Comparison of ENCODE assay signal across 8 cellular contexts in genomic region chr19:18995804-18996241, GRCh38. TPM values are rescaled to one million over a fixed set of nuclear protein-coding genes. Genes with fewer than 3 reads are reported as not detected.
DNase-seq lines count a peak whose midpoint lies in the region; FAIRE-seq and TF ChIP-seq lines count a peak whose summit lies in the region.

No MANE protein-coding gene starts in this region.

- DNase-seq in AG08396 (ENCODE audit: low spot score), result peak; percentile 94
- peak; percentile 77 to 97 for DNase-seq in NCI-H524 (lab: John Stamatoyannopoulos, UW)
- peak; percentile 68 for DNase-seq in amniotic stem cell (lab: John Stamatoyannopoulos, UW)
- peak in 41 of 51 donors; percentile 2 to 84 (median 43) for DNase-seq in hypothalamus (lab: John Stamatoyannopoulos, UW)
- peak; percentile 23 for DNase-seq in small intestine
- no peak for DNase-seq in mesenteric fat pad (ENCODE audit: low spot score)
- no peak for DNase-seq in NCI-H1048 (lab: John Stamatoyannopoulos, UW)

- no peaks in the 10 kb centered on the region for H3K4me1 ChIP-seq in small intestine (ENCODE audit: control insufficient read depth in 2 of 2, insufficient read depth in 1 of 2, low read depth in 1 of 2, low read length in 1 of 2)

- H3K36me3 ChIP-seq in small intestine (ENCODE audit: control insufficient read depth in 2 of 2, insufficient read depth in 2 of 2, low read length in 2 of 2), result peaks cover 9 to 17% of the 10 kb centered on the region in 2 donors

- no peaks in the 10 kb centered on the region for H3K27me3 ChIP-seq in small intestine (ENCODE audit: control insufficient read depth in 2 of 2, insufficient read depth in 2 of 2, low read length in 2 of 2)

- 60 to 79% (median 68%) methylated on average over 5 of the region's 5 CpGs for WGBS in small intestine, 3 donors

- H3K9me3 ChIP-seq in small intestine (ENCODE audit: control insufficient read depth, low read depth), result no peaks in the 10 kb centered on the region

- peak; percentile 44 for TF ChIP-seq CTCF in GM12874 (IDR thresholded peaks at IDR 0.05; ENCODE audit: insufficient read depth, low read depth, low read length)

- no peak for FAIRE-seq in small intestine (lab: Jason Lieb, UNC)

- H3K4me3 ChIP-seq in small intestine (ENCODE audit: low read depth in 1 of 2, low read length in 2 of 2), result no peak overlapping the region

- H3K27ac ChIP-seq in small intestine (ENCODE audit: low read depth in 1 of 2, low read length in 1 of 2), result no peak overlapping the region

RNA-seq across cellular contexts. Expression of gene SUGP2, which starts 37.5 kb away (rescaled TPM):
- polyA plus RNA-seq in small intestine, result 10 to 100 TPM; 23.0 to 38.2 (median 28.6) TPM
- total RNA-seq in mesenteric fat pad, result 58.8 TPM

RNA-seq across cellular contexts. Expression of gene ARMC6, which starts 37.6 kb away (rescaled TPM):
- polyA plus RNA-seq in small intestine, result 10 to 100 TPM; 17.4 to 25.1 (median 24.7) TPM
- total RNA-seq in mesenteric fat pad, result 18.1 TPM

RNA-seq across cellular contexts. Expression of gene HOMER3, which starts 54.8 kb away (rescaled TPM):
- 10 to 100 TPM in 1 of 3 donors, 1 to 10 TPM in 2; 1.6 to 13.0 (median 9.8) TPM for polyA plus RNA-seq in small intestine
- 31.5 TPM for total RNA-seq in mesenteric fat pad

Comparison
In these comparisons a context has a peak if more than half of its experiments do, and no peak if none do; other contexts are left out.
1. DNase-seq: peak in AG08396 (single experiment), NCI-H524 (2 of 2), amniotic stem cell (single experiment), hypothalamus (41 of 51) and small intestine (single experiment); none in mesenteric fat pad (single experiment) and NCI-H1048 (single experiment).